In genomic region chr1:225343618-225344017, GRCh38 we compare ENCODE assay signal across 9 cellular contexts.
DNase-seq lines count a peak whose midpoint lies in the region; ATAC-seq and TF ChIP-seq lines count a peak whose summit lies in the region.
"Had no signal": no experiment of that assay in that cellular context is flagged by ENCODE, and none has a peak within 500 bp of the region (broad histone marks: within the 10 kb centered on the region; RNA-seq: fewer than 3 reads in every experiment).

No MANE protein-coding gene starts in this region.

- H3K4me1 Mint-ChIP-seq in activated CD4-positive, alpha-beta T cell treated with anti-CD3 and anti-CD28 coated beads, Interleukin-2, amount 10 ng/mL, durations not matched to agents 7 days and 5 days: no peaks in the 10 kb centered on the region

- CTCF ChIA-PET in activated CD4-positive, alpha-beta T cell treated with anti-CD3 and anti-CD28 coated beads, Interleukin-2, amount 10 ng/mL, durations not matched to agents 7 days and 5 days (lab: Charles Lee): no interaction called here

- H3K9me3 ChIP-seq in aorta (ENCODE audit: control insufficient read depth, low read length): peaks cover 3% of the 10 kb centered on the region

- in situ Hi-C loops in astrocyte of the cerebellum (cut with HindIII; ENCODE audit: low sequenced_read_pairs): no loop called here

- POLR2A ChIA-PET in activated CD4-positive, alpha-beta T cell treated with anti-CD3 and anti-CD28 coated beads, Interleukin-2, amount 10 ng/mL, durations not matched to agents 7 days and 5 days (lab: Charles Lee): no interaction called here

- H3K4me3 ChIP-seq in astrocyte of the cerebellum (ENCODE audit: low read depth, low read length) (no peak overlapping the region), retinal pigment epithelial cell (ENCODE audit: low read length) (no peak overlapping the region), aorta (ENCODE audit: low read length in 2 of 2) (no peak overlapping the region)

- H3K36me3 ChIP-seq in aorta (ENCODE audit: control insufficient read depth in 1 of 2, insufficient read depth in 2 of 2, low read length in 1 of 2): no peaks in the 10 kb centered on the region

- peaks cover 24% of the 10 kb centered on the region for H3K27me3 Mint-ChIP-seq in activated CD4-positive, alpha-beta T cell treated with anti-CD3 and anti-CD28 coated beads, Interleukin-2, amount 10 ng/mL, durations not matched to agents 7 days and 5 days

- H3K4me3 Mint-ChIP-seq in activated CD4-positive, alpha-beta T cell treated with anti-CD3 and anti-CD28 coated beads, Interleukin-2, amount 10 ng/mL, durations not matched to agents 7 days and 5 days: no peak overlapping the region

- H3K27ac Mint-ChIP-seq in activated CD4-positive, alpha-beta T cell treated with anti-CD3 and anti-CD28 coated beads, Interleukin-2, amount 10 ng/mL, durations not matched to agents 7 days and 5 days: no peak overlapping the region

- peak; percentile 33 for DNase-seq in NCI-H82 (lab: John Stamatoyannopoulos, UW)
- no peak for DNase-seq in NCI-H82 treated with DMSO at 0.1 percent for 48 hours (lab: John Stamatoyannopoulos, UW; ENCODE audit: unreplicated experiment)
- peak; percentile 56 for DNase-seq in NAMALWA (ENCODE audit: low spot score)
- no peak for DNase-seq in astrocyte of the cerebellum (ENCODE audit: low read depth)
- no peak for DNase-seq in retinal pigment epithelial cell (ENCODE audit: low read depth)
- DNase-seq in aorta: no peak
- no peak for DNase-seq in activated CD4-positive, alpha-beta T cell treated with anti-CD3 and anti-CD28 coated beads, Interleukin-2, amount 10 ng/mL, durations not matched to agents 7 days and 5 days
- DNase-seq: mesendoderm had no signal

- H3K9me3 Mint-ChIP-seq in activated CD4-positive, alpha-beta T cell treated with anti-CD3 and anti-CD28 coated beads, Interleukin-2, amount 10 ng/mL, durations not matched to agents 7 days and 5 days: peaks cover 3% of the 10 kb centered on the region

- H3K27me3 ChIP-seq in aorta (ENCODE audit: control insufficient read depth in 1 of 2, insufficient read depth in 2 of 2, low read length in 1 of 2): no peaks in the 10 kb centered on the region

- no peak for ATAC-seq in aorta (ENCODE audit: low FRiP score)
- ATAC-seq in HG02885 (IDR thresholded peaks at IDR 0.05; ENCODE audit: poor library complexity, unreplicated experiment): no peak

- no peaks in the 10 kb centered on the region for H3K4me1 ChIP-seq in aorta (ENCODE audit: control insufficient read depth in 1 of 2, insufficient read depth in 2 of 2, low read length in 2 of 2)

- peak; percentile 17 for TF ChIP-seq CTCF in astrocyte of the cerebellum (IDR thresholded peaks at IDR 0.05; ENCODE audit: low read depth, low read length, missing control alignments)
- peak; percentile 38 for TF ChIP-seq CTCF in retinal pigment epithelial cell (conservative IDR thresholded peaks at IDR 0.05; ENCODE audit: low read depth, low read length)

- H3K36me3 Mint-ChIP-seq in activated CD4-positive, alpha-beta T cell treated with anti-CD3 and anti-CD28 coated beads, Interleukin-2, amount 10 ng/mL, durations not matched to agents 7 days and 5 days (ENCODE audit: low read depth): no peaks in the 10 kb centered on the region

- intact Hi-C loops in aorta (cut with DNase I): no loop called here

- H3K27ac ChIP-seq in aorta (ENCODE audit: low read depth in 1 of 2, low read length in 2 of 2): no peak overlapping the region

Comparison
In these comparisons a context has a peak if more than half of its experiments do, and no peak if none do; other contexts are left out.
1. DNase-seq: peak in NCI-H82 (single experiment) and NAMALWA (single experiment); none in NCI-H82 treated with DMSO at 0.1 percent for 48 hours (single experiment), astrocyte of the cerebellum (single experiment), retinal pigment epithelial cell (single experiment), aorta (0 of 2) and activated CD4-positive, alpha-beta T cell treated with anti-CD3 and anti-CD28 coated beads, Interleukin-2, amount 10 ng/mL, durations not matched to agents 7 days and 5 days (single experiment).